1 cellular context compared by ENCODE assay signal in the genomic region with DNA sequence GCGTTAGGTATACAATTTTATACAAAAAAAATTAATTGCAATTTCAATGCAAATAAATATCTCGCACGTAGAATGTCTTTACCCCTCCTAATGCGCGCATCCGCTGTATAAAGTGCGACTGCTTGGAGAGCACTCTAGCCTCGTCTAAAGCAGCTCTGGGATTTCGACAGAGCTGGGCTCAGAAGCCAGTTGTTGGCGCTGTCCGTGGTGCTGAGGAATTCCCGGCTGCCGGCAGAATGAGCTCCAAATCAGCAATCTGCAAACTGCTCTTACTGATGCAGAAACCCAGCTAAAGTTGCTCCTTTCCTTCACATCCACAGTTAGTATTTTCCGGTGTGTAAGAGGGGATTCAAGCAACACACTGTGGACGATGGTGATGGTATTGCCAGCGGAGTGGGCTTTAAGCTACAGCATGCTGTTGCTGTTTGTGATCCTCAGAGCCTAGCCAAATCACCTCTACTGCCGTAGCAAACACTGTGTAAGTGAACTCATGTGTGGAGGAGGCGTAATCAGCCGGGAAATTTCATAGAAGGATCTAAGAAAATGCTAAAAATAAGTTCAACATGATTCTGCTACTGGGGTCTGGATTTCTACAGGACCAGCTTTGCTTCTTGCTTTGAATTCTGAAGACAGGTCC.
TF ChIP-seq lines count a peak whose summit lies in the region.

A gene (plus strand): TSS at position 137 of the 637 bp plus-strand sequence. CDS start 3,140 bp downstream, outside the sequence.

TF ChIP-seq in HepG2, 621 proteins besides CTCF, POLR2A, EP300 and RAD21 (continued from another document and continues in another):
- TF ChIP-seq, protein P1, sequence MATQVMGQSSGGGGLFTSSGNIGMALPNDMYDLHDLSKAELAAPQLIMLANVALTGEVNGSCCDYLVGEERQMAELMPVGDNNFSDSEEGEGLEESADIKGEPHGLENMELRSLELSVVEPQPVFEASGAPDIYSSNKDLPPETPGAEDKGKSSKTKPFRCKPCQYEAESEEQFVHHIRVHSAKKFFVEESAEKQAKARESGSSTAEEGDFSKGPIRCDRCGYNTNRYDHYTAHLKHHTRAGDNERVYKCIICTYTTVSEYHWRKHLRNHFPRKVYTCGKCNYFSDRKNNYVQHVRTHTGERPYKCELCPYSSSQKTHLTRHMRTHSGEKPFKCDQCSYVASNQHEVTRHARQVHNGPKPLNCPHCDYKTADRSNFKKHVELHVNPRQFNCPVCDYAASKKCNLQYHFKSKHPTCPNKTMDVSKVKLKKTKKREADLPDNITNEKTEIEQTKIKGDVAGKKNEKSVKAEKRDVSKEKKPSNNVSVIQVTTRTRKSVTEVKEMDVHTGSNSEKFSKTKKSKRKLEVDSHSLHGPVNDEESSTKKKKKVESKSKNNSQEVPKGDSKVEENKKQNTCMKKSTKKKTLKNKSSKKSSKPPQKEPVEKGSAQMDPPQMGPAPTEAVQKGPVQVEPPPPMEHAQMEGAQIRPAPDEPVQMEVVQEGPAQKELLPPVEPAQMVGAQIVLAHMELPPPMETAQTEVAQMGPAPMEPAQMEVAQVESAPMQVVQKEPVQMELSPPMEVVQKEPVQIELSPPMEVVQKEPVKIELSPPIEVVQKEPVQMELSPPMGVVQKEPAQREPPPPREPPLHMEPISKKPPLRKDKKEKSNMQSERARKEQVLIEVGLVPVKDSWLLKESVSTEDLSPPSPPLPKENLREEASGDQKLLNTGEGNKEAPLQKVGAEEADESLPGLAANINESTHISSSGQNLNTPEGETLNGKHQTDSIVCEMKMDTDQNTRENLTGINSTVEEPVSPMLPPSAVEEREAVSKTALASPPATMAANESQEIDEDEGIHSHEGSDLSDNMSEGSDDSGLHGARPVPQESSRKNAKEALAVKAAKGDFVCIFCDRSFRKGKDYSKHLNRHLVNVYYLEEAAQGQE (IDR thresholded peaks at IDR 0.05; ENCODE audit: borderline replicate concordance in 1 of 2, low read depth in 1 of 2, low read length in 2 of 2), result peak in 1 of 2 experiments; percentile 99
- TF ChIP-seq ZNF598 (CRISPR knock-in tag; IDR thresholded peaks at IDR 0.05; ENCODE audit: borderline replicate concordance) (no peak), ZNF737 (CRISPR knock-in tag; IDR thresholded peaks at IDR 0.05; ENCODE audit: borderline replicate concordance) (peak; percentile 95), STAG1 (CRISPR knock-in tag; IDR thresholded peaks at IDR 0.05) (peak; percentile 36), MTF1 (CRISPR knock-in tag; IDR thresholded peaks at IDR 0.05) (peak; percentile 86), ZBTB1 (CRISPR knock-in tag; IDR thresholded peaks at IDR 0.05; ENCODE audit: borderline replicate concordance) (peak; percentile 73; the same call in 1 of the 2 replicates), FOSL2 (CRISPR knock-in tag; IDR thresholded peaks at IDR 0.05) (peak; percentile 60), MAF1 (CRISPR knock-in tag; IDR thresholded peaks at IDR 0.05; ENCODE audit: borderline replicate concordance) (peak; percentile 90; the same call in 1 of the 2 replicates), FOXP1 (IDR thresholded peaks at IDR 0.05) (no peak), FOXP1 (CRISPR knock-in tag; IDR thresholded peaks at IDR 0.05) (no peak), NR2F2 (IDR thresholded peaks at IDR 0.05; ENCODE audit: borderline replicate concordance, low read depth) (no peak), ZNF792 (CRISPR knock-in tag; IDR thresholded peaks at IDR 0.05) (peak; percentile 91), HOXA3 (CRISPR knock-in tag; IDR thresholded peaks at IDR 0.05) (peak; percentile 75), ASH2L (IDR thresholded peaks at IDR 0.05; ENCODE audit: insufficient read length, low read depth, low read length) (no peak), NFYC (CRISPR knock-in tag; IDR thresholded peaks at IDR 0.05) (no peak), FOXA3 (CRISPR knock-in tag; IDR thresholded peaks at IDR 0.05) (peak; percentile 66), HDAC1 (CRISPR knock-in tag; IDR thresholded peaks at IDR 0.05) (0 out of 2 replicates have a peak, but pooled peaks have one; percentile 31), EHMT2 (IDR thresholded peaks at IDR 0.05; ENCODE audit: borderline replicate concordance, low read depth, low read length) (peak; percentile 97), ZSCAN29 (CRISPR knock-in tag; conservative IDR thresholded peaks at IDR 0.05) (no peak), ZNF484 (CRISPR knock-in tag; IDR thresholded peaks at IDR 0.05; ENCODE audit: borderline replicate concordance, low read depth) (no peak), CHD2 (IDR thresholded peaks at IDR 0.05; ENCODE audit: low read depth, low read length) (no peak), ZNF878 (CRISPR knock-in tag; IDR thresholded peaks at IDR 0.05) (peak; percentile 93), ZFY (CRISPR knock-in tag; IDR thresholded peaks at IDR 0.05) (peak; percentile 54), CAMTA2 (CRISPR knock-in tag; IDR thresholded peaks at IDR 0.05; ENCODE audit: borderline replicate concordance) (peak; percentile 44; the same call in 1 of the 2 replicates), KDM4B (CRISPR knock-in tag; IDR thresholded peaks at IDR 0.05) (peak; percentile 95), RARA (CRISPR knock-in tag; IDR thresholded peaks at IDR 0.05) (peak; percentile 76), HIVEP1 (CRISPR knock-in tag; IDR thresholded peaks at IDR 0.05) (peak; percentile 62; the same call in 1 of the 2 replicates), TBP (CRISPR knock-in tag; IDR thresholded peaks at IDR 0.05) (no peak), ZFP82 (CRISPR knock-in tag; IDR thresholded peaks at IDR 0.05; ENCODE audit: borderline replicate concordance) (peak; percentile 81; the same call in 1 of the 2 replicates), ZMYM4 (CRISPR knock-in tag; IDR thresholded peaks at IDR 0.05) (peak; percentile 68; the same call in 1 of the 2 replicates), HOXA5 (CRISPR knock-in tag; IDR thresholded peaks at IDR 0.05) (peak; percentile 98), RCOR2 (CRISPR knock-in tag; IDR thresholded peaks at IDR 0.05) (no peak), BORCS8-MEF2B (CRISPR knock-in tag; IDR thresholded peaks at IDR 0.05) (peak; percentile 99), SP1 (IDR thresholded peaks at IDR 0.05) (no peak), SP1 (CRISPR knock-in tag; IDR thresholded peaks at IDR 0.05) (no peak), ZNF550 (CRISPR knock-in tag; IDR thresholded peaks at IDR 0.05; ENCODE audit: borderline replicate concordance) (no peak), ZNF510 (CRISPR knock-in tag; IDR thresholded peaks at IDR 0.05; ENCODE audit: low read depth) (no peak), CREB1 (IDR thresholded peaks at IDR 0.05) (no peak), CREB1 (CRISPR knock-in tag; IDR thresholded peaks at IDR 0.05) (no peak), FOXK1 (CRISPR knock-in tag; IDR thresholded peaks at IDR 0.05; ENCODE audit: borderline replicate concordance, low read depth) (peak; percentile 79; the same call in 1 of the 2 replicates), ZNF879 (CRISPR knock-in tag; IDR thresholded peaks at IDR 0.05) (peak; percentile 88; the same call in 1 of the 2 replicates), KDM5A (IDR thresholded peaks at IDR 0.05; ENCODE audit: borderline replicate concordance, low read length) (no peak)
- TF ChIP-seq, protein P2, sequence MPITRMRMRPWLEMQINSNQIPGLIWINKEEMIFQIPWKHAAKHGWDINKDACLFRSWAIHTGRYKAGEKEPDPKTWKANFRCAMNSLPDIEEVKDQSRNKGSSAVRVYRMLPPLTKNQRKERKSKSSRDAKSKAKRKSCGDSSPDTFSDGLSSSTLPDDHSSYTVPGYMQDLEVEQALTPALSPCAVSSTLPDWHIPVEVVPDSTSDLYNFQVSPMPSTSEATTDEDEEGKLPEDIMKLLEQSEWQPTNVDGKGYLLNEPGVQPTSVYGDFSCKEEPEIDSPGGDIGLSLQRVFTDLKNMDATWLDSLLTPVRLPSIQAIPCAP (CRISPR knock-in tag; IDR thresholded peaks at IDR 0.05; ENCODE audit: low read depth), result no peak
- TF ChIP-seq, protein P3, sequence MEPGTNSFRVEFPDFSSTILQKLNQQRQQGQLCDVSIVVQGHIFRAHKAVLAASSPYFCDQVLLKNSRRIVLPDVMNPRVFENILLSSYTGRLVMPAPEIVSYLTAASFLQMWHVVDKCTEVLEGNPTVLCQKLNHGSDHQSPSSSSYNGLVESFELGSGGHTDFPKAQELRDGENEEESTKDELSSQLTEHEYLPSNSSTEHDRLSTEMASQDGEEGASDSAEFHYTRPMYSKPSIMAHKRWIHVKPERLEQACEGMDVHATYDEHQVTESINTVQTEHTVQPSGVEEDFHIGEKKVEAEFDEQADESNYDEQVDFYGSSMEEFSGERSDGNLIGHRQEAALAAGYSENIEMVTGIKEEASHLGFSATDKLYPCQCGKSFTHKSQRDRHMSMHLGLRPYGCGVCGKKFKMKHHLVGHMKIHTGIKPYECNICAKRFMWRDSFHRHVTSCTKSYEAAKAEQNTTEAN (CRISPR knock-in tag; conservative IDR thresholded peaks at IDR 0.05), result peak; percentile 90
- TF ChIP-seq, protein P4, sequence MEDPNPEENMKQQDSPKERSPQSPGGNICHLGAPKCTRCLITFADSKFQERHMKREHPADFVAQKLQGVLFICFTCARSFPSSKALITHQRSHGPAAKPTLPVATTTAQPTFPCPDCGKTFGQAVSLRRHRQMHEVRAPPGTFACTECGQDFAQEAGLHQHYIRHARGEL (CRISPR knock-in tag; IDR thresholded peaks at IDR 0.05), result no peak
- TF ChIP-seq, protein P5, sequence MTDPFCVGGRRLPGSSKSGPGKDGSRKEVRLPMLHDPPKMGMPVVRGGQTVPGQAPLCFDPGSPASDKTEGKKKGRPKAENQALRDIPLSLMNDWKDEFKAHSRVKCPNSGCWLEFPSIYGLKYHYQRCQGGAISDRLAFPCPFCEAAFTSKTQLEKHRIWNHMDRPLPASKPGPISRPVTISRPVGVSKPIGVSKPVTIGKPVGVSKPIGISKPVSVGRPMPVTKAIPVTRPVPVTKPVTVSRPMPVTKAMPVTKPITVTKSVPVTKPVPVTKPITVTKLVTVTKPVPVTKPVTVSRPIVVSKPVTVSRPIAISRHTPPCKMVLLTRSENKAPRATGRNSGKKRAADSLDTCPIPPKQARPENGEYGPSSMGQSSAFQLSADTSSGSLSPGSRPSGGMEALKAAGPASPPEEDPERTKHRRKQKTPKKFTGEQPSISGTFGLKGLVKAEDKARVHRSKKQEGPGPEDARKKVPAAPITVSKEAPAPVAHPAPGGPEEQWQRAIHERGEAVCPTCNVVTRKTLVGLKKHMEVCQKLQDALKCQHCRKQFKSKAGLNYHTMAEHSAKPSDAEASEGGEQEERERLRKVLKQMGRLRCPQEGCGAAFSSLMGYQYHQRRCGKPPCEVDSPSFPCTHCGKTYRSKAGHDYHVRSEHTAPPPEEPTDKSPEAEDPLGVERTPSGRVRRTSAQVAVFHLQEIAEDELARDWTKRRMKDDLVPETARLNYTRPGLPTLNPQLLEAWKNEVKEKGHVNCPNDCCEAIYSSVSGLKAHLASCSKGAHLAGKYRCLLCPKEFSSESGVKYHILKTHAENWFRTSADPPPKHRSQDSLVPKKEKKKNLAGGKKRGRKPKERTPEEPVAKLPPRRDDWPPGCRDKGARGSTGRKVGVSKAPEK (CRISPR knock-in tag; IDR thresholded peaks at IDR 0.05; ENCODE audit: borderline replicate concordance), result no peak
- TF ChIP-seq, protein P6, sequence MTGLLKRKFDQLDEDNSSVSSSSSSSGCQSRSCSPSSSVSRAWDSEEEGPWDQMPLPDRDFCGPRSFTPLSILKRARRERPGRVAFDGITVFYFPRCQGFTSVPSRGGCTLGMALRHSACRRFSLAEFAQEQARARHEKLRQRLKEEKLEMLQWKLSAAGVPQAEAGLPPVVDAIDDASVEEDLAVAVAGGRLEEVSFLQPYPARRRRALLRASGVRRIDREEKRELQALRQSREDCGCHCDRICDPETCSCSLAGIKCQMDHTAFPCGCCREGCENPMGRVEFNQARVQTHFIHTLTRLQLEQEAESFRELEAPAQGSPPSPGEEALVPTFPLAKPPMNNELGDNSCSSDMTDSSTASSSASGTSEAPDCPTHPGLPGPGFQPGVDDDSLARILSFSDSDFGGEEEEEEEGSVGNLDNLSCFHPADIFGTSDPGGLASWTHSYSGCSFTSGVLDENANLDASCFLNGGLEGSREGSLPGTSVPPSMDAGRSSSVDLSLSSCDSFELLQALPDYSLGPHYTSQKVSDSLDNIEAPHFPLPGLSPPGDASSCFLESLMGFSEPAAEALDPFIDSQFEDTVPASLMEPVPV (CRISPR knock-in tag; IDR thresholded peaks at IDR 0.05), result peak; percentile 66; the same call in 1 of the 2 replicates
- TF ChIP-seq, protein P7, sequence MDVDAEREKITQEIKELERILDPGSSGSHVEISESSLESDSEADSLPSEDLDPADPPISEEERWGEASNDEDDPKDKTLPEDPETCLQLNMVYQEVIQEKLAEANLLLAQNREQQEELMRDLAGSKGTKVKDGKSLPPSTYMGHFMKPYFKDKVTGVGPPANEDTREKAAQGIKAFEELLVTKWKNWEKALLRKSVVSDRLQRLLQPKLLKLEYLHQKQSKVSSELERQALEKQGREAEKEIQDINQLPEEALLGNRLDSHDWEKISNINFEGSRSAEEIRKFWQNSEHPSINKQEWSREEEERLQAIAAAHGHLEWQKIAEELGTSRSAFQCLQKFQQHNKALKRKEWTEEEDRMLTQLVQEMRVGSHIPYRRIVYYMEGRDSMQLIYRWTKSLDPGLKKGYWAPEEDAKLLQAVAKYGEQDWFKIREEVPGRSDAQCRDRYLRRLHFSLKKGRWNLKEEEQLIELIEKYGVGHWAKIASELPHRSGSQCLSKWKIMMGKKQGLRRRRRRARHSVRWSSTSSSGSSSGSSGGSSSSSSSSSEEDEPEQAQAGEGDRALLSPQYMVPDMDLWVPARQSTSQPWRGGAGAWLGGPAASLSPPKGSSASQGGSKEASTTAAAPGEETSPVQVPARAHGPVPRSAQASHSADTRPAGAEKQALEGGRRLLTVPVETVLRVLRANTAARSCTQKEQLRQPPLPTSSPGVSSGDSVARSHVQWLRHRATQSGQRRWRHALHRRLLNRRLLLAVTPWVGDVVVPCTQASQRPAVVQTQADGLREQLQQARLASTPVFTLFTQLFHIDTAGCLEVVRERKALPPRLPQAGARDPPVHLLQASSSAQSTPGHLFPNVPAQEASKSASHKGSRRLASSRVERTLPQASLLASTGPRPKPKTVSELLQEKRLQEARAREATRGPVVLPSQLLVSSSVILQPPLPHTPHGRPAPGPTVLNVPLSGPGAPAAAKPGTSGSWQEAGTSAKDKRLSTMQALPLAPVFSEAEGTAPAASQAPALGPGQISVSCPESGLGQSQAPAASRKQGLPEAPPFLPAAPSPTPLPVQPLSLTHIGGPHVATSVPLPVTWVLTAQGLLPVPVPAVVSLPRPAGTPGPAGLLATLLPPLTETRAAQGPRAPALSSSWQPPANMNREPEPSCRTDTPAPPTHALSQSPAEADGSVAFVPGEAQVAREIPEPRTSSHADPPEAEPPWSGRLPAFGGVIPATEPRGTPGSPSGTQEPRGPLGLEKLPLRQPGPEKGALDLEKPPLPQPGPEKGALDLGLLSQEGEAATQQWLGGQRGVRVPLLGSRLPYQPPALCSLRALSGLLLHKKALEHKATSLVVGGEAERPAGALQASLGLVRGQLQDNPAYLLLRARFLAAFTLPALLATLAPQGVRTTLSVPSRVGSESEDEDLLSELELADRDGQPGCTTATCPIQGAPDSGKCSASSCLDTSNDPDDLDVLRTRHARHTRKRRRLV (CRISPR knock-in tag; IDR thresholded peaks at IDR 0.05), result no peak
- TF ChIP-seq, protein P8, sequence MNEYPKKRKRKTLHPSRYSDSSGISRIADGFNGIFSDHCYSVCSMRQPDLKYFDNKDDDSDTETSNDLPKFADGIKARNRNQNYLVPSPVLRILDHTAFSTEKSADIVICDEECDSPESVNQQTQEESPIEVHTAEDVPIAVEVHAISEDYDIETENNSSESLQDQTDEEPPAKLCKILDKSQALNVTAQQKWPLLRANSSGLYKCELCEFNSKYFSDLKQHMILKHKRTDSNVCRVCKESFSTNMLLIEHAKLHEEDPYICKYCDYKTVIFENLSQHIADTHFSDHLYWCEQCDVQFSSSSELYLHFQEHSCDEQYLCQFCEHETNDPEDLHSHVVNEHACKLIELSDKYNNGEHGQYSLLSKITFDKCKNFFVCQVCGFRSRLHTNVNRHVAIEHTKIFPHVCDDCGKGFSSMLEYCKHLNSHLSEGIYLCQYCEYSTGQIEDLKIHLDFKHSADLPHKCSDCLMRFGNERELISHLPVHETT (CRISPR knock-in tag; conservative IDR thresholded peaks at IDR 0.05), result peak; percentile 77; the same call in 1 of the 2 replicates
